9 cellular contexts compared by ENCODE assay signal in genomic region chr17:63881935-63882601, GRCh38. TPM values are rescaled to one million over a fixed set of nuclear protein-coding genes. Genes with fewer than 3 reads are reported as not detected.
DNase-seq lines count a peak whose midpoint lies in the region; ATAC-seq and TF ChIP-seq lines count a peak whose summit lies in the region.
"Had no signal": no experiment of that assay in that cellular context is flagged by ENCODE, and none has a peak within 500 bp of the region (broad histone marks: within the 10 kb centered on the region; RNA-seq: fewer than 3 reads in every experiment).

TSS of gene GH2 (minus strand) at chr17:63881944. CDS start at chr17:63881801, 143 bp downstream.

- no peaks in the 10 kb centered on the region for H3K27me3 Mint-ChIP-seq in CD4-positive, alpha-beta T cell
- H3K27me3 Mint-ChIP-seq: stimulated activated naive CD8-positive, alpha-beta T cell treated with anti-CD3 and anti-CD28 coated beads, Interleukin-15, Interleukin-2, amounts not matched to agents 100 ng/mL and 50 ng/mL, for 24 hours had no signal

- CTCF ChIA-PET in CD4-positive, alpha-beta T cell (lab: Charles Lee), result interaction anchor here (1.1 kb wide), 1 partner anchor 43 kb away, joined by 3 read pairs; no protein-coding TSS in a partner anchor
- CTCF ChIA-PET in HEK293T (lab: Yijun Ruan, JAX), result interaction anchor here (0.9 to 1.5 kb wide), 3 partner anchors 12 to 24 kb away, joined by 3 to 7 read pairs (median 3); no protein-coding TSS in a partner anchor

- TF ChIP-seq CTCF in CD4-positive, alpha-beta T cell (IDR thresholded peaks at IDR 0.05), result peak; percentile 47

- POLR2A ChIA-PET in CD4-positive, alpha-beta T cell (lab: Charles Lee), result no interaction called here
- POLR2A ChIA-PET in HEK293T (lab: Yijun Ruan, JAX), result no interaction called here

- no peak within 1 kb of the TSS for H3K27ac Mint-ChIP-seq in CD4-positive, alpha-beta T cell
- H3K27ac Mint-ChIP-seq in activated naive CD4-positive, alpha-beta T cell treated with anti-CD3 and anti-CD28 coated beads, Interleukin-2, amount 50 U/mL, for 72 hours, result peak within 1 kb of the TSS in 1 of 2 donors; percentile 59
- H3K27ac Mint-ChIP-seq: stimulated activated naive CD8-positive, alpha-beta T cell treated with anti-CD3 and anti-CD28 coated beads, Interleukin-15, Interleukin-2, amounts not matched to agents 100 ng/mL and 50 ng/mL, for 24 hours had no signal

- peak; percentile 33 to 59 (median 54) for DNase-seq in CD4-positive, alpha-beta T cell
- DNase-seq in HEK293T (ENCODE audit: extremely low spot score), result peak; percentile 86
- peak; percentile 32 for DNase-seq in SKM-1 treated with dmso at 0.1 percent for 144 hours (lab: John Stamatoyannopoulos, UW; ENCODE audit: unreplicated experiment)
- peak in 1 of 2 donors; percentile 77 for DNase-seq in activated naive CD4-positive, alpha-beta T cell treated with anti-CD3 and anti-CD28 coated beads, Interleukin-2, amount 50 U/mL, for 72 hours (ENCODE audit: low spot score in 2 of 2)
- peak in 1 of 3 donors; percentile 64 for DNase-seq in right cardiac atrium
- DNase-seq in stimulated activated CD4-positive, alpha-beta T cell treated with anti-CD3 and anti-CD28 coated beads, Interleukin-15, amount 100 ng/mL, for 24 hours, result peak; percentile 72
- DNase-seq in hippocampal formation (lab: John Stamatoyannopoulos, UW), result no peak

- H3K9me3 Mint-ChIP-seq in CD4-positive, alpha-beta T cell, result no peaks in the 10 kb centered on the region
- H3K9me3 Mint-ChIP-seq in activated naive CD4-positive, alpha-beta T cell treated with anti-CD3 and anti-CD28 coated beads, Interleukin-2, amount 50 U/mL, for 72 hours, result no peaks in the 10 kb centered on the region
- H3K9me3 Mint-ChIP-seq: stimulated activated naive CD8-positive, alpha-beta T cell treated with anti-CD3 and anti-CD28 coated beads, Interleukin-15, Interleukin-2, amounts not matched to agents 100 ng/mL and 50 ng/mL, for 24 hours had no signal

- H3K36me3 Mint-ChIP-seq in CD4-positive, alpha-beta T cell (ENCODE audit: low read depth), result no peaks in the 10 kb centered on the region
- H3K36me3 Mint-ChIP-seq in activated naive CD4-positive, alpha-beta T cell treated with anti-CD3 and anti-CD28 coated beads, Interleukin-2, amount 50 U/mL, for 72 hours, result no peaks in the 10 kb centered on the region

- no peak within 1 kb of the TSS for H3K4me3 Mint-ChIP-seq in CD4-positive, alpha-beta T cell
- H3K4me3 Mint-ChIP-seq: stimulated activated naive CD8-positive, alpha-beta T cell treated with anti-CD3 and anti-CD28 coated beads, Interleukin-15, Interleukin-2, amounts not matched to agents 100 ng/mL and 50 ng/mL, for 24 hours had no signal

- H3K4me3 ChIP-seq in right cardiac atrium (ENCODE audit: low read length), result no peak within 1 kb of the TSS

- H3K9me3 ChIP-seq in CD4-positive, alpha-beta T cell (ENCODE audit: control insufficient read depth, low read length), result no peaks in the 10 kb centered on the region
- H3K9me3 ChIP-seq in right cardiac atrium (ENCODE audit: control insufficient read depth, low read length), result no peaks in the 10 kb centered on the region

- H3K4me1 ChIP-seq in right cardiac atrium (ENCODE audit: control insufficient read depth, insufficient read depth, low read length), result no peaks in the 10 kb centered on the region

- peak; percentile 99 for ATAC-seq in CD4-positive, alpha-beta T cell (ENCODE audit: poor library complexity)
- ATAC-seq in activated naive CD4-positive, alpha-beta T cell treated with anti-CD3 and anti-CD28 coated beads, Interleukin-2, amount 50 U/mL, for 72 hours, result peak; percentile 90 to 92
- ATAC-seq in right cardiac atrium (peak; percentile 62 to 64), HG02678 (IDR thresholded peaks at IDR 0.05; ENCODE audit: unreplicated experiment) (no peak)

- no peaks in the 10 kb centered on the region for H3K27me3 ChIP-seq in CD4-positive, alpha-beta T cell (ENCODE audit: control insufficient read depth, insufficient read depth, low read length)
- H3K27me3 ChIP-seq in right cardiac atrium (ENCODE audit: control insufficient read depth, insufficient read depth), result no peaks in the 10 kb centered on the region

- H3K27ac ChIP-seq in CD4-positive, alpha-beta T cell (ENCODE audit: low read depth, low read length), result no peak within 1 kb of the TSS
- no peak within 1 kb of the TSS for H3K27ac ChIP-seq in right cardiac atrium (ENCODE audit: low read length)

- WGBS in right cardiac atrium, result 37% methylated on average over 15 of the region's 15 CpGs

- no peaks in the 10 kb centered on the region for H3K4me1 Mint-ChIP-seq in CD4-positive, alpha-beta T cell (ENCODE audit: low read depth)

- intact Hi-C loops in CD4-positive, alpha-beta T cell (cut with DNase I, micrococcal nuclease), result no loop called here
- intact Hi-C loops in right cardiac atrium (cut with DNase I), result no loop called here

TF ChIP-seq in HEK293T, 16 proteins besides CTCF, POLR2A, EP300 and RAD21:
- TF ChIP-seq CTBP1 (IDR thresholded peaks at IDR 0.05; ENCODE audit: borderline replicate concordance) (no peak), ARNT (IDR thresholded peaks at IDR 0.05) (no peak), NFRKB (IDR thresholded peaks at IDR 0.05) (no peak), BHLHE40 (IDR thresholded peaks at IDR 0.05; ENCODE audit: borderline replicate concordance) (no peak), HDGF (IDR thresholded peaks at IDR 0.05; ENCODE audit: borderline replicate concordance) (no peak)

RNA-seq across cellular contexts. Expression of gene GH2, which starts in this region (rescaled TPM):
- not detected for total RNA-seq in CD4-positive, alpha-beta T cell
- not detected for total RNA-seq in activated naive CD4-positive, alpha-beta T cell treated with anti-CD3 and anti-CD28 coated beads, Interleukin-2, amount 50 U/mL, for 72 hours
- total RNA-seq in right cardiac atrium, result not detected
- polyA plus RNA-seq in right cardiac atrium, result not detected

Comparison
In these comparisons a context has a peak if more than half of its experiments do, and no peak if none do; other contexts are left out.
1. Peak in DNase-seq and ATAC-seq in CD4-positive, alpha-beta T cell; RNA of the gene not detected or under 1 TPM.
2. Peak in ATAC-seq in activated naive CD4-positive, alpha-beta T cell treated with anti-CD3 and anti-CD28 coated beads, Interleukin-2, amount 50 U/mL, for 72 hours; RNA of the gene not detected or under 1 TPM.
3. Peak in ATAC-seq in right cardiac atrium; RNA of the gene not detected or under 1 TPM.
4. DNase-seq: peak in HEK293T (single experiment), SKM-1 treated with dmso at 0.1 percent for 144 hours (single experiment) and stimulated activated CD4-positive, alpha-beta T cell treated with anti-CD3 and anti-CD28 coated beads, Interleukin-15, amount 100 ng/mL, for 24 hours (single experiment); none in hippocampal formation (0 of 2).